ENCODE assay signal across 26 cellular contexts in genomic region chr1:229892515-229893117, GRCh38.
"Had no signal": no experiment of that assay in that cellular context is flagged by ENCODE, and none has a peak within 500 bp of the region (broad histone marks: within the 10 kb centered on the region; RNA-seq: fewer than 3 reads in every experiment).

No MANE protein-coding gene starts in this region.

- H3K9me3 Mint-ChIP-seq: activated B cell treated with CpG ODN at 0.5 μM for 24 hours; activated naive CD8-positive, alpha-beta T cell treated with anti-CD3 and anti-CD28 coated beads, Interleukin-2, amount 10 ng/mL, durations not matched to agents 7 days and 5 days had no signal

- H3K27me3 ChIP-seq: adrenal gland, SJSA1 had no signal

- H3K27ac ChIP-seq: adrenal gland, RWPE1, SJSA1 had no signal

- H3K4me3 Mint-ChIP-seq: activated B cell treated with CpG ODN at 0.5 μM for 24 hours; activated CD8-positive, alpha-beta T cell treated with anti-CD3 and anti-CD28 coated beads, Interleukin-2, amount 10 ng/mL, durations not matched to agents 7 days and 5 days; activated naive CD8-positive, alpha-beta T cell treated with anti-CD3 and anti-CD28 coated beads, Interleukin-2, amount 10 ng/mL, durations not matched to agents 7 days and 5 days; T-helper 17 cell had no signal

- H3K4me1 Mint-ChIP-seq: activated B cell treated with CpG ODN at 0.5 μM for 24 hours; activated naive CD8-positive, alpha-beta T cell treated with anti-CD3 and anti-CD28 coated beads, Interleukin-2, amount 10 ng/mL, durations not matched to agents 7 days and 5 days; T-helper 17 cell had no signal

- H3K27ac Mint-ChIP-seq: activated B cell treated with CpG ODN at 0.5 μM for 24 hours; activated CD8-positive, alpha-beta T cell treated with anti-CD3 and anti-CD28 coated beads, Interleukin-2, amount 10 ng/mL, durations not matched to agents 7 days and 5 days; activated naive CD8-positive, alpha-beta T cell treated with anti-CD3 and anti-CD28 coated beads, Interleukin-2, amount 10 ng/mL, durations not matched to agents 7 days and 5 days; T-helper 17 cell had no signal

- H3K4me3 ChIP-seq: adrenal gland, SJSA1 had no signal

- H3K36me3 Mint-ChIP-seq: activated naive CD8-positive, alpha-beta T cell treated with anti-CD3 and anti-CD28 coated beads, Interleukin-2, amount 10 ng/mL, durations not matched to agents 7 days and 5 days had no signal

- ATAC-seq: activated CD8-positive, alpha-beta T cell treated with anti-CD3 and anti-CD28 coated beads, Interleukin-2, amount 10 ng/mL, durations not matched to agents 7 days and 5 days; Panc1; T-helper 17 cell had no signal

- DNase-seq: activated B cell treated with CpG ODN at 0.5 μM for 24 hours; activated CD4-positive, alpha-beta T cell treated with anti-CD3 and anti-CD28 coated beads, Interleukin-2, amount 50 U/mL, for 4 hours; activated CD8-positive, alpha-beta memory T cell treated with anti-CD3 and anti-CD28 coated beads, Interleukin-2, amount 50 U/mL, for 48 hours; activated CD8-positive, alpha-beta T cell treated with anti-CD3 and anti-CD28 coated beads, Interleukin-2, amount 10 ng/mL, durations not matched to agents 7 days and 5 days; activated naive CD4-positive, alpha-beta T cell treated with anti-CD3 and anti-CD28 coated beads, Interleukin-2, amount 50 U/mL, for 16 hours; activated naive CD8-positive, alpha-beta T cell treated with anti-CD3 and anti-CD28 coated beads, Interleukin-2, amount 10 ng/mL, durations not matched to agents 7 days and 5 days; activated T-cell treated with anti-CD3 and anti-CD28 coated beads, Interleukin-2, amount 50 U/mL, for 1 hour; adrenal gland; anterior cingulate cortex; cerebellar nuclear complex; Kasumi-1; KBM-7; NCI-H1092; NCI-H1417; NCI-H1694 treated with DMSO at 0.1 percent for 48 hours; NCI-H2029 treated with DMSO at 0.1 percent for 48 hours; NCI-H345; NCI-H510A; NCI-H526 treated with DMSO at 0.1 percent for 48 hours; NCI-H82; Right ventricle myocardium superior; T-helper 17 cell; T-helper 9 cell had no signal

- H3K9me3 ChIP-seq: adrenal gland, SJSA1 had no signal

- H3K36me3 ChIP-seq: adrenal gland, SJSA1 had no signal

- H3K4me1 ChIP-seq: adrenal gland, SJSA1 had no signal
